27 cellular contexts compared by ENCODE assay signal in the genomic region with DNA sequence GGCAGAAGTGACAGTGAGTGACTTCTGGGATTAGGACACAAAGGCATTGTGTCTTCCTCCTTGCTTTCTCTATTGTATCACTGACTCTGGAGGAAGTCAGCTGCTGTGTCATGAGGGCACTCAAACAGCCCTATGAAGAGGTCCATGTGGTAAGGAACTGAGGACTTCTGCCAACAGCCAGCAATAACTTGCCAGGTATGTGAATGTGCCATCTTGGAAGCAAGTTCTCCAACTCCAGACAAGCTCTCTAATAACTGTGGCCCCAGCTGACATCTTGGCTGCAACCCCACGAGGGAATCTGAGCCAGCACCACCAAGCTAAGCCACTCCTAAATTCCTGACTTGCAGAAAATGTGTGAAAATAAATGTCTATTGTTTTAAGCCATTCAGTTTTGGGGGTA.
DNase-seq lines count a peak whose midpoint lies in the region; ATAC-seq and TF ChIP-seq lines count a peak whose summit lies in the region.
"Had no signal": no experiment of that assay in that cellular context is flagged by ENCODE, and none has a peak within 500 bp of the region (broad histone marks: within the 10 kb centered on the region; RNA-seq: fewer than 3 reads in every experiment).

No MANE protein-coding gene starts in this region.

- intact Hi-C loops in sigmoid colon (cut with DNase I), result no loop called here

- ATAC-seq in HG02759 (IDR thresholded peaks at IDR 0.05; ENCODE audit: unreplicated experiment) (no peak), HG02970 (IDR thresholded peaks at IDR 0.05; ENCODE audit: low FRiP score, unreplicated experiment) (no peak)
- ATAC-seq in effector memory CD8-positive, alpha-beta T cell (replicated peaks), result no peak
- ATAC-seq: activated CD4-positive, alpha-beta T cell treated with anti-CD3 and anti-CD28 coated beads for 36 hours; activated CD8-positive, alpha-beta T cell treated with anti-CD3 and anti-CD28 coated beads, Interleukin-2, amount 10 ng/mL, durations not matched to agents 7 days and 5 days; activated naive CD4-positive, alpha-beta T cell treated with anti-CD3 and anti-CD28 coated beads, Interleukin-2, amount 50 U/mL, for 72 hours; GM23338; natural killer cell treated with Interleukin-12 subunit alpha and Interleukin-12 subunit beta and Interleukin-15 and Interleukin-18, amount 100 ng/mL, for 72 hours had no signal

- H3K27ac Mint-ChIP-seq in effector memory CD8-positive, alpha-beta T cell, result no peak overlapping the region
- H3K27ac Mint-ChIP-seq: activated CD4-positive, alpha-beta T cell treated with anti-CD3 and anti-CD28 coated beads for 36 hours; activated CD8-positive, alpha-beta T cell treated with anti-CD3 and anti-CD28 coated beads, Interleukin-2, amount 10 ng/mL, durations not matched to agents 7 days and 5 days; activated naive CD4-positive, alpha-beta T cell treated with anti-CD3 and anti-CD28 coated beads, Interleukin-2, amount 50 U/mL, for 72 hours; GM23338; natural killer cell treated with Interleukin-12 subunit alpha and Interleukin-12 subunit beta and Interleukin-15 and Interleukin-18, amount 100 ng/mL, for 72 hours had no signal

- H3K4me3 ChIP-seq in LNCaP clone FGC (ENCODE audit: low read depth, low read length) (no peak overlapping the region), sigmoid colon (no peak overlapping the region)
- H3K4me3 ChIP-seq: GM23338, Peyer's patch, skin epidermis, suprapubic skin had no signal

- 51 to 61% methylated on average over 1 of the region's 1 CpG for WGBS in sigmoid colon, 2 donors

- no peak overlapping the region for H3K4me3 Mint-ChIP-seq in effector memory CD8-positive, alpha-beta T cell
- H3K4me3 Mint-ChIP-seq: activated CD4-positive, alpha-beta T cell treated with anti-CD3 and anti-CD28 coated beads for 36 hours; activated CD8-positive, alpha-beta T cell treated with anti-CD3 and anti-CD28 coated beads, Interleukin-2, amount 10 ng/mL, durations not matched to agents 7 days and 5 days; GM23338; natural killer cell treated with Interleukin-12 subunit alpha and Interleukin-12 subunit beta and Interleukin-15 and Interleukin-18, amount 100 ng/mL, for 72 hours had no signal

- peak; percentile 19 for DNase-seq in LNCaP clone FGC (ENCODE audit: low read depth)
- DNase-seq in astrocyte of the hippocampus (ENCODE audit: low read depth, low spot score), result peak; percentile 13
- DNase-seq in islet precursor cell, result peak; percentile 35
- peak; percentile 73 for DNase-seq in sigmoid colon
- no peak for DNase-seq in dedifferentiated amniotic fluid mesenchymal stem cell (ENCODE audit: extremely low spot score)
- DNase-seq in effector memory CD8-positive, alpha-beta T cell, result no peak
- DNase-seq: activated CD4-positive, alpha-beta T cell treated with anti-CD3 and anti-CD28 coated beads for 36 hours; activated CD8-positive, alpha-beta T cell treated with anti-CD3 and anti-CD28 coated beads, Interleukin-2, amount 10 ng/mL, durations not matched to agents 7 days and 5 days; COR-L47; DMS79 treated with DMSO at 0.1 percent for 48 hours; GF-D8; NCI-H1092 treated with DMSO at 0.1 percent for 48 hours; NCI-H187 treated with DMSO at 0.1 percent for 48 hours; NCI-H226; NCI-H748 treated with DMSO at 0.1 percent for 48 hours; occipital lobe; Peyer's patch; stimulated activated naive CD4-positive, alpha-beta T cell; SW 1271 had no signal

- no peaks in the 10 kb centered on the region for H3K27me3 ChIP-seq in sigmoid colon
- H3K27me3 ChIP-seq: Peyer's patch, suprapubic skin had no signal

- H3K36me3 Mint-ChIP-seq in effector memory CD8-positive, alpha-beta T cell (ENCODE audit: insufficient read depth), result no peaks in the 10 kb centered on the region
- H3K36me3 Mint-ChIP-seq: activated naive CD4-positive, alpha-beta T cell treated with anti-CD3 and anti-CD28 coated beads, Interleukin-2, amount 50 U/mL, for 72 hours; natural killer cell treated with Interleukin-12 subunit alpha and Interleukin-12 subunit beta and Interleukin-15 and Interleukin-18, amount 100 ng/mL, for 72 hours had no signal

- no peaks in the 10 kb centered on the region for H3K36me3 ChIP-seq in sigmoid colon
- H3K36me3 ChIP-seq: Peyer's patch, suprapubic skin had no signal

- no peak for TF ChIP-seq CTCF in LNCaP clone FGC (IDR thresholded peaks at IDR 0.05; ENCODE audit: control insufficient read depth, extremely low read depth, insufficient read depth)
- no peak for TF ChIP-seq CTCF in sigmoid colon (IDR thresholded peaks at IDR 0.05)

- TF ChIP-seq POLR2A in sigmoid colon (IDR thresholded peaks at IDR 0.05), result no peak

- no peaks in the 10 kb centered on the region for H3K27me3 Mint-ChIP-seq in effector memory CD8-positive, alpha-beta T cell
- H3K27me3 Mint-ChIP-seq: activated CD4-positive, alpha-beta T cell treated with anti-CD3 and anti-CD28 coated beads for 36 hours had no signal

- H3K9me3 ChIP-seq in sigmoid colon, result no peaks in the 10 kb centered on the region
- H3K9me3 ChIP-seq: Peyer's patch, suprapubic skin had no signal

- no peaks in the 10 kb centered on the region for H3K9me3 Mint-ChIP-seq in effector memory CD8-positive, alpha-beta T cell
- H3K9me3 Mint-ChIP-seq: activated naive CD4-positive, alpha-beta T cell treated with anti-CD3 and anti-CD28 coated beads, Interleukin-2, amount 50 U/mL, for 72 hours; GM23338; natural killer cell treated with Interleukin-12 subunit alpha and Interleukin-12 subunit beta and Interleukin-15 and Interleukin-18, amount 100 ng/mL, for 72 hours had no signal

- peak overlapping the region in 3 of 4 donors; percentile 21 to 63 (median 40) for H3K27ac ChIP-seq in sigmoid colon
- H3K27ac ChIP-seq: Peyer's patch, skin epidermis, suprapubic skin, VCaP had no signal

- H3K4me1 Mint-ChIP-seq in effector memory CD8-positive, alpha-beta T cell (ENCODE audit: low read depth in 2 of 2), result no peaks in the 10 kb centered on the region
- H3K4me1 Mint-ChIP-seq: GM23338 had no signal

- peaks cover 0 to 66% (median 60%) of the 10 kb centered on the region in 4 donors for H3K4me1 ChIP-seq in sigmoid colon
- H3K4me1 ChIP-seq: Peyer's patch, suprapubic skin had no signal

- no peak for TF ChIP-seq EP300 in sigmoid colon (IDR thresholded peaks at IDR 0.05)

Comparison
In these comparisons a context has a peak if more than half of its experiments do, and no peak if none do; other contexts are left out.
1. DNase-seq: peak in LNCaP clone FGC (single experiment), astrocyte of the hippocampus (single experiment), islet precursor cell (single experiment) and sigmoid colon (single experiment); none in dedifferentiated amniotic fluid mesenchymal stem cell (single experiment) and effector memory CD8-positive, alpha-beta T cell (0 of 3).